ENCODE assay signal across 10 cellular contexts in genomic region chr2:172086349-172087190, GRCh38. TPM values are rescaled to one million over a fixed set of nuclear protein-coding genes. Genes with fewer than 3 reads are reported as not detected.
DNase-seq lines count a peak whose midpoint lies in the region; ATAC-seq, FAIRE-seq and TF ChIP-seq lines count a peak whose summit lies in the region.
"Had no signal": no experiment of that assay in that cellular context is flagged by ENCODE, and none has a peak within 500 bp of the region (broad histone marks: within the 10 kb centered on the region; RNA-seq: fewer than 3 reads in every experiment).

No MANE protein-coding gene starts in this region.

- no peak for FAIRE-seq in kidney (lab: Jason Lieb, UNC)

- intact Hi-C loops in kidney (cut with DNase I) (no loop called here), upper lobe of right lung (cut with DNase I) (no loop called here)

- peak; percentile 19 for ATAC-seq in upper lobe of right lung
- no peak for ATAC-seq in HG02970 (IDR thresholded peaks at IDR 0.05; ENCODE audit: low FRiP score, unreplicated experiment)
- ATAC-seq: right cardiac atrium had no signal

- peak; percentile 31 for DNase-seq in NCI-H1092 treated with DMSO at 0.1 percent for 48 hours (lab: John Stamatoyannopoulos, UW)
- DNase-seq in NCI-H1092 (lab: John Stamatoyannopoulos, UW): no peak
- peak; percentile 12 for DNase-seq in NCI-H446 treated with DMSO at 0.1 percent for 48 hours (lab: John Stamatoyannopoulos, UW)
- DNase-seq in activated naive CD4-positive, alpha-beta T cell treated with anti-CD3 and anti-CD28 coated beads, Interleukin-2, amount 50 U/mL, for 16 hours: peak; percentile 64
- DNase-seq in kidney: peak; percentile 57
- no peak for DNase-seq in upper lobe of right lung
- no peak for DNase-seq in ACHN

- H3K4me1 ChIP-seq in kidney (ENCODE audit: control insufficient read depth in 1 of 2, insufficient read depth in 1 of 2, low read depth in 1 of 2, low read length in 2 of 2) (peaks cover 0 to 18% of the 10 kb centered on the region in 2 donors), upper lobe of right lung (peaks cover 36% of the 10 kb centered on the region)

- in situ Hi-C loops in ACHN (cut with HindIII; ENCODE audit: low pct_ligation_motif_present, low pct_unique_long_range_greater_than_20kb, low sequenced_read_pairs): no loop called here

- H3K9me3 ChIP-seq in kidney (ENCODE audit: control insufficient read depth in 1 of 2, low read length in 2 of 2) (peaks cover 0 to 4% of the 10 kb centered on the region in 2 donors), upper lobe of right lung (no peaks in the 10 kb centered on the region)

- no peak overlapping the region for H3K9ac ChIP-seq in kidney (ENCODE audit: low read length in 2 of 2)
- H3K9ac ChIP-seq: BLaER1 had no signal

- no peak overlapping the region for H3K27ac ChIP-seq in kidney (ENCODE audit: low read depth in 2 of 2, low read length in 2 of 2)
- H3K27ac ChIP-seq in upper lobe of right lung: no peak overlapping the region
- H3K27ac ChIP-seq: BLaER1 had no signal

- H3K27me3 ChIP-seq in upper lobe of right lung: peaks cover 100% of the 10 kb centered on the region

- no peak for TF ChIP-seq CTCF in kidney (IDR thresholded peaks at IDR 0.05; ENCODE audit: borderline replicate concordance, extremely low read depth, insufficient read depth)
- peak; percentile 19 for TF ChIP-seq CTCF in upper lobe of right lung (IDR thresholded peaks at IDR 0.05)

- H3K36me3 ChIP-seq in kidney (ENCODE audit: control insufficient read depth in 1 of 2, insufficient read depth in 2 of 2, low read length in 2 of 2) (no peaks in the 10 kb centered on the region), upper lobe of right lung (no peaks in the 10 kb centered on the region)
- H3K36me3 ChIP-seq: BLaER1 had no signal

- H3K4me3 ChIP-seq in kidney (ENCODE audit: low read length in 2 of 2): no peak overlapping the region
- H3K4me3 ChIP-seq in upper lobe of right lung: no peak overlapping the region
- H3K4me3 ChIP-seq: BLaER1 had no signal

RNA-seq across cellular contexts. Expression of gene DLX1, which starts 1.3 kb away (rescaled TPM):
- total RNA-seq in kidney (not detected), upper lobe of right lung (not detected)
- polyA plus RNA-seq in kidney (ENCODE audit: insufficient read depth, low read depth, low replicate concordance): not detected

RNA-seq across cellular contexts. Expression of gene DLX2, which starts 16.1 kb away (rescaled TPM):
- total RNA-seq in kidney (not detected), upper lobe of right lung (not detected)
- not detected for polyA plus RNA-seq in kidney (ENCODE audit: insufficient read depth, low read depth, low replicate concordance)
- total RNA-seq: right cardiac atrium had no signal
- polyA plus RNA-seq: right cardiac atrium had no signal

Comparison
In these comparisons a context has a peak if more than half of its experiments do, and no peak if none do; other contexts are left out.
1. DNase-seq: peak in NCI-H1092 treated with DMSO at 0.1 percent for 48 hours (single experiment), NCI-H446 treated with DMSO at 0.1 percent for 48 hours (single experiment), activated naive CD4-positive, alpha-beta T cell treated with anti-CD3 and anti-CD28 coated beads, Interleukin-2, amount 50 U/mL, for 16 hours (single experiment) and kidney (single experiment); none in NCI-H1092 (single experiment), upper lobe of right lung (single experiment) and ACHN (single experiment).